In the genomic region with DNA sequence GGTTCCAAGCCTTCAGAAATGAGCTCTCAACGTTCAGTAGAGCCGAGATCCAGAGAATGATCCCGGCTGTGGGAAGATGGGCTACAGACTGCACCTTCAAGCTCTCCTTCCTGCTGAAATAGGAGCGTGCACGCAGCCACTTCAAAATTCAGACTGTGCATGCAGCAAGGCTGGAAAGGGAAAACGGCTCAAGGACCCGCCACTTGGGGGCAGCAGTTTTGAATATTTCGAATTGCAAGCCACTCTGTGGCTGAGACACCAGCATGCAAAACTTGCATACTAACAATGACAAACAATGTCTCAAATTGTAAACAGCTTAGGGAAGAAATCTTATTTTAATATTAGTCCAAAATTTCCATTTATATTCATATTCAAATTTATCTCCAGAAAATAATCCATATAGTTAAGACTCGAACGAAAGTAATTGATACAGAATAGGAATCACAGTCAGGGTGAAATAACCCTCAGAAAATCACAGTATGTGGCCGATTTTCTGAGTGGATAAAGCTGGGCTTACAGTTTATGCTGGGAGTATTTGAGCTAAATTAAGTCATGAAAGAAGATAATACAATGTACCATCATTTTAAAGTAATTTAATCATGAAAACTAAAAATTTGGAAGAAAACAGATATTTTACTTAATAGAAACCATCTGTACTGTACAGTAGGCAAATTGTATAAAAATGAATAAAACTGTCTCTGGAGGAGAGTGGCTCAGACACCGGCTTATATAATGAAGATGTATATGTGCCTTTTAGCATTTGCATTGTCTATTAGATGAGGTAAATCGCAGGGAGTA, we compare ENCODE assay signal across 8 cellular contexts.
A peak's percentile ranks its signal among the peaks of the same experiment; 100 is the strongest.
DNase-seq lines count a peak whose midpoint lies in the region; ATAC-seq lines count a peak whose summit lies in the region.

No MANE protein-coding gene starts in this region.

- ATAC-seq in GM19324 (IDR thresholded peaks at IDR 0.05; ENCODE audit: low FRiP score, unreplicated experiment), result no peak

- H3K4me3 ChIP-seq in SK-N-MC, result peak overlapping the region; percentile 45

- H3K27ac ChIP-seq in SK-N-MC, result peak overlapping the region; percentile 57; the same call in 1 of the 2 replicates

- no peak overlapping the region for H3K9ac ChIP-seq in SK-N-MC (ENCODE audit: insufficient read length)

- H3K36me3 ChIP-seq in SK-N-MC (ENCODE audit: insufficient read depth, low read length), result no peaks in the 10 kb centered on the region

- no peaks in the 10 kb centered on the region for H3K9me3 ChIP-seq in SK-N-MC (ENCODE audit: low read depth, low read length)

- DNase-seq in SKM-1 treated with dmso at 0.1 percent for 144 hours (lab: John Stamatoyannopoulos, UW; ENCODE audit: unreplicated experiment) (peak; percentile 34), SKM-1 (lab: John Stamatoyannopoulos, UW; ENCODE audit: unreplicated experiment) (no peak), HuH-7 (ENCODE audit: low spot score) (peak; percentile 51), SK-N-MC (ENCODE audit: low read depth, low spot score) (no peak), astrocyte of the hippocampus (ENCODE audit: low read depth, low spot score) (peak; percentile 72), iPS-NIHi7 (ENCODE audit: extremely low spot score) (peak; percentile 51)
- DNase-seq in stimulated activated CD4-positive, alpha-beta T cell treated with anti-CD3 and anti-CD28 coated beads, Interleukin-1b, Interleukin-23, amount 100 ng/mL, for 48 hours, result peak; percentile 47

Comparison
In these comparisons a context has a peak if more than half of its experiments do, and no peak if none do; other contexts are left out.
1. DNase-seq: peak in SKM-1 treated with dmso at 0.1 percent for 144 hours (single experiment), HuH-7 (single experiment), astrocyte of the hippocampus (single experiment), iPS-NIHi7 (single experiment) and stimulated activated CD4-positive, alpha-beta T cell treated with anti-CD3 and anti-CD28 coated beads, Interleukin-1b, Interleukin-23, amount 100 ng/mL, for 48 hours (single experiment); none in SKM-1 (single experiment) and SK-N-MC (single experiment).